In the genomic region with DNA sequence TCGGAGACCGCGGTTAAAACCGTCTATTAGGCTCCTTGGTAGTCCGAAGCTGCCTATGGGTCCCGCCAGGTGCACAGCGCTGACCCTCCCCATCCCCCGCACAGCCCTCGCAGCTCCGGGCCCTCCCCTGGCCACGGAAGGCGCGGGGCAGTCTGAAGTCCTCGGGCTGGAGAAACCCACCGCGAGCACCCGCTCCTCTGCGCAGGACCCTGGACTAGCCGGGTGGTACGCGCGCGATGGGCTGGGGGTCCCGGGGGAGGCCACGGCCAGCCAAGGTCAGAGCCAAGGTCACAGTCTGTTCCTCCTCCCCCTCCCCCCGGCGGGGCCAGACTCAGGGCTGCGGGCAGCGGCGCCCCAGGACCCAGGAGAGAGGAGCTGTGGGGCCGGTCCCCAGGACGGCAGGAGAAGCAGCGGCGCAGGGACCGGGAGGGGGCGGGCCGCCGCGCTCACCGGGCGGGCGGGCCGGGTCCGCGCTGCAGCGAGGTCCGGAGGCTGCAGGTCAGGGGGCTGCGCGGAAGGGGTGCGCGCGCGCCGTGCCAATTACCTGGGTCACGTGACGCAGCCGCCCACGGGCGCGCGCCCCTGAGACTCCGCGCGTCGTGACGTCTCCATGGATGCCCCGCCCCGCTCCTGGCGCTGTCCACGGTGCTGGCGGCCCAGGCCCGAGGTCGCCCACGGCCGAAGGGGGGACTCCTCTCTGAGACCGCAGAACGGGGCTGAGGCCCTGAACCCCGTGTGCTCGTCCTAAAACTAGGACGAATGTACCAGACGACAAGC, we compare ENCODE assay signal across 1 cellular context.
TF ChIP-seq lines count a peak whose summit lies in the region.

Gene OGDHL, minus strand, starts transcription at position 535 of the 777 bp plus-strand sequence. CDS start 3,731 bp downstream, outside the sequence.

TF ChIP-seq in HepG2, 621 proteins besides CTCF, POLR2A, EP300 and RAD21 (continued from another document and continues in another):
- TF ChIP-seq PRDM4 (CRISPR knock-in tag; IDR thresholded peaks at IDR 0.05; ENCODE audit: borderline replicate concordance) (0 out of 2 replicates have a peak, but pooled peaks have one; percentile 52), SMYD3 (CRISPR knock-in tag; IDR thresholded peaks at IDR 0.05) (peak; percentile 69; the same call in 1 of the 2 replicates), ZSCAN20 (CRISPR knock-in tag; IDR thresholded peaks at IDR 0.05; ENCODE audit: borderline replicate concordance) (peak; percentile 94), IRF9 (CRISPR knock-in tag; IDR thresholded peaks at IDR 0.05; ENCODE audit: borderline replicate concordance) (peak; percentile 96), ATF7-NPFF (CRISPR knock-in tag; IDR thresholded peaks at IDR 0.05; ENCODE audit: low read depth) (peak; percentile 96; the same call in 1 of the 2 replicates), ZSCAN25 (CRISPR knock-in tag; IDR thresholded peaks at IDR 0.05) (peak; percentile 83; the same call in 1 of the 2 replicates), STAT6 (CRISPR knock-in tag; IDR thresholded peaks at IDR 0.05; ENCODE audit: borderline replicate concordance) (0 out of 2 replicates have a peak, but pooled peaks have one; percentile 22), MYC (CRISPR knock-in tag; IDR thresholded peaks at IDR 0.05; ENCODE audit: borderline replicate concordance) (peak; percentile 69; the same call in 1 of the 2 replicates), ZNF12 (CRISPR knock-in tag; IDR thresholded peaks at IDR 0.05) (peak; percentile 79), HOXA7 (CRISPR knock-in tag; IDR thresholded peaks at IDR 0.05) (peak; percentile 94; the same call in 1 of the 2 replicates), PBX2 (CRISPR knock-in tag; IDR thresholded peaks at IDR 0.05) (no peak), MTF1 (CRISPR knock-in tag; IDR thresholded peaks at IDR 0.05) (0 out of 2 replicates have a peak, but pooled peaks have one; percentile 58), ZNF660 (CRISPR knock-in tag; IDR thresholded peaks at IDR 0.05; ENCODE audit: borderline replicate concordance, low read depth) (0 out of 2 replicates have a peak, but pooled peaks have one; percentile 64), RBM39 (IDR thresholded peaks at IDR 0.05; ENCODE audit: low read depth, low read length, poor library complexity, severe bottlenecking) (no peak), ZNF101 (CRISPR knock-in tag; IDR thresholded peaks at IDR 0.05; ENCODE audit: borderline replicate concordance, low read depth) (no peak), ZBTB20 (CRISPR knock-in tag; IDR thresholded peaks at IDR 0.05; ENCODE audit: borderline replicate concordance, low read depth) (peak; percentile 88; the same call in 1 of the 2 replicates), CERS6 (CRISPR knock-in tag; IDR thresholded peaks at IDR 0.05) (peak; percentile 83; the same call in 1 of the 2 replicates)
- TF ChIP-seq, protein P1, sequence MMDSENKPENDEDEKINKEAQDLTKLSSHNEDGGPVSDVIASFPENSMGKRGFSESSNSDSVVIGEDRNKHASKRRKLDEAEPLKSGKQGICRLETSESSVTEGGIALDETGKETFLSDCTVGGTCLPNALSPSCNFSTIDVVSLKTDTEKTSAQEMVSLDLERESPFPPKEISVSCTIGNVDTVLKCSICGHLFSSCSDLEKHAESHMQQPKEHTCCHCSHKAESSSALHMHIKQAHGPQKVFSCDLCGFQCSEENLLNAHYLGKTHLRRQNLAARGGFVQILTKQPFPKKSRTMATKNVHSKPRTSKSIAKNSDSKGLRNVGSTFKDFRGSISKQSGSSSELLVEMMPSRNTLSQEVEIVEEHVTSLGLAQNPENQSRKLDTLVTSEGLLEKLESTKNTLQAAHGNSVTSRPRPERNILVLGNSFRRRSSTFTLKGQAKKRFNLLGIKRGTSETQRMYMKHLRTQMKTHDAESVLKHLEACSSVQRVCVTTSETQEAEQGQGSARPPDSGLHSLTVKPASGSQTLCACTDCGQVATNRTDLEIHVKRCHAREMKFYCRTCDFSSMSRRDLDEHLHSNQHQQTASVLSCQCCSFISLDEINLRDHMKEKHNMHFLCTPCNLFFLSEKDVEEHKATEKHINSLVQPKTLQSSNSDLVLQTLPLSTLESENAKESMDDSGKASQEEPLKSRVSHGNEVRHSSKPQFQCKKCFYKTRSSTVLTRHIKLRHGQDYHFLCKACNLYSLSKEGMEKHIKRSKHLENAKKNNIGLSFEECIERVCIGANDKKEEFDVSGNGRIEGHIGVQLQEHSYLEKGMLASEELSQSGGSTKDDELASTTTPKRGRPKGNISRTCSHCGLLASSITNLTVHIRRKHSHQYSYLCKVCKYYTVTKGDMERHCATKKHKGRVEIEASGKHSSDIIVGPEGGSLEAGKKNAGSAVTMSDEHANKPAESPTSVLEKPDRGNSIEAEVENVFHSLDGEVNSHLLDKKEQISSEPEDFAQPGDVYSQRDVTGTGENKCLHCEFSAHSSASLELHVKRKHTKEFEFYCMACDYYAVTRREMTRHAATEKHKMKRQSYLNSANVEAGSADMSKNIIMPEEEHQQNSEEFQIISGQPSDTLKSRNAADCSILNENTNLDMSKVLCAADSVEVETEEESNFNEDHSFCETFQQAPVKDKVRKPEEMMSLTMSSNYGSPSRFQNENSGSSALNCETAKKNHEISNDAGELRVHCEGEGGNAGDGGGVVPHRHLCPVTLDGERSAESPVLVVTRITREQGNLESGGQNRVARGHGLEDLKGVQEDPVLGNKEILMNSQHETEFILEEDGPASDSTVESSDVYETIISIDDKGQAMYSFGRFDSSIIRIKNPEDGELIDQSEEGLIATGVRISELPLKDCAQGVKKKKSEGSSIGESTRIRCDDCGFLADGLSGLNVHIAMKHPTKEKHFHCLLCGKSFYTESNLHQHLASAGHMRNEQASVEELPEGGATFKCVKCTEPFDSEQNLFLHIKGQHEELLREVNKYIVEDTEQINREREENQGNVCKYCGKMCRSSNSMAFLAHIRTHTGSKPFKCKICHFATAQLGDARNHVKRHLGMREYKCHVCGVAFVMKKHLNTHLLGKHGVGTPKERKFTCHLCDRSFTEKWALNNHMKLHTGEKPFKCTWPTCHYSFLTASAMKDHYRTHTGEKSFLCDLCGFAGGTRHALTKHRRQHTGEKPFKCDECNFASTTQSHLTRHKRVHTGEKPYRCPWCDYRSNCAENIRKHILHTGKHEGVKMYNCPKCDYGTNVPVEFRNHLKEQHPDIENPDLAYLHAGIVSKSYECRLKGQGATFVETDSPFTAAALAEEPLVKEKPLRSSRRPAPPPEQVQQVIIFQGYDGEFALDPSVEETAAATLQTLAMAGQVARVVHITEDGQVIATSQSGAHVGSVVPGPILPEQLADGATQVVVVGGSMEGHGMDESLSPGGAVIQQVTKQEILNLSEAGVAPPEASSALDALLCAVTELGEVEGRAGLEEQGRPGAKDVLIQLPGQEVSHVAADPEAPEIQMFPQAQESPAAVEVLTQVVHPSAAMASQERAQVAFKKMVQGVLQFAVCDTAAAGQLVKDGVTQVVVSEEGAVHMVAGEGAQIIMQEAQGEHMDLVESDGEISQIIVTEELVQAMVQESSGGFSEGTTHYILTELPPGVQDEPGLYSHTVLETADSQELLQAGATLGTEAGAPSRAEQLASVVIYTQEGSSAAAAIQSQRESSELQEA (CRISPR knock-in tag; IDR thresholded peaks at IDR 0.05; ENCODE audit: not compliant biosample characterization): peak; percentile 64
- TF ChIP-seq, protein P2, sequence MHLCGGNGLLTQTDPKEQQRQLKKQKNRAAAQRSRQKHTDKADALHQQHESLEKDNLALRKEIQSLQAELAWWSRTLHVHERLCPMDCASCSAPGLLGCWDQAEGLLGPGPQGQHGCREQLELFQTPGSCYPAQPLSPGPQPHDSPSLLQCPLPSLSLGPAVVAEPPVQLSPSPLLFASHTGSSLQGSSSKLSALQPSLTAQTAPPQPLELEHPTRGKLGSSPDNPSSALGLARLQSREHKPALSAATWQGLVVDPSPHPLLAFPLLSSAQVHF (CRISPR knock-in tag; IDR thresholded peaks at IDR 0.05): peak; percentile 97
- TF ChIP-seq, protein P3, sequence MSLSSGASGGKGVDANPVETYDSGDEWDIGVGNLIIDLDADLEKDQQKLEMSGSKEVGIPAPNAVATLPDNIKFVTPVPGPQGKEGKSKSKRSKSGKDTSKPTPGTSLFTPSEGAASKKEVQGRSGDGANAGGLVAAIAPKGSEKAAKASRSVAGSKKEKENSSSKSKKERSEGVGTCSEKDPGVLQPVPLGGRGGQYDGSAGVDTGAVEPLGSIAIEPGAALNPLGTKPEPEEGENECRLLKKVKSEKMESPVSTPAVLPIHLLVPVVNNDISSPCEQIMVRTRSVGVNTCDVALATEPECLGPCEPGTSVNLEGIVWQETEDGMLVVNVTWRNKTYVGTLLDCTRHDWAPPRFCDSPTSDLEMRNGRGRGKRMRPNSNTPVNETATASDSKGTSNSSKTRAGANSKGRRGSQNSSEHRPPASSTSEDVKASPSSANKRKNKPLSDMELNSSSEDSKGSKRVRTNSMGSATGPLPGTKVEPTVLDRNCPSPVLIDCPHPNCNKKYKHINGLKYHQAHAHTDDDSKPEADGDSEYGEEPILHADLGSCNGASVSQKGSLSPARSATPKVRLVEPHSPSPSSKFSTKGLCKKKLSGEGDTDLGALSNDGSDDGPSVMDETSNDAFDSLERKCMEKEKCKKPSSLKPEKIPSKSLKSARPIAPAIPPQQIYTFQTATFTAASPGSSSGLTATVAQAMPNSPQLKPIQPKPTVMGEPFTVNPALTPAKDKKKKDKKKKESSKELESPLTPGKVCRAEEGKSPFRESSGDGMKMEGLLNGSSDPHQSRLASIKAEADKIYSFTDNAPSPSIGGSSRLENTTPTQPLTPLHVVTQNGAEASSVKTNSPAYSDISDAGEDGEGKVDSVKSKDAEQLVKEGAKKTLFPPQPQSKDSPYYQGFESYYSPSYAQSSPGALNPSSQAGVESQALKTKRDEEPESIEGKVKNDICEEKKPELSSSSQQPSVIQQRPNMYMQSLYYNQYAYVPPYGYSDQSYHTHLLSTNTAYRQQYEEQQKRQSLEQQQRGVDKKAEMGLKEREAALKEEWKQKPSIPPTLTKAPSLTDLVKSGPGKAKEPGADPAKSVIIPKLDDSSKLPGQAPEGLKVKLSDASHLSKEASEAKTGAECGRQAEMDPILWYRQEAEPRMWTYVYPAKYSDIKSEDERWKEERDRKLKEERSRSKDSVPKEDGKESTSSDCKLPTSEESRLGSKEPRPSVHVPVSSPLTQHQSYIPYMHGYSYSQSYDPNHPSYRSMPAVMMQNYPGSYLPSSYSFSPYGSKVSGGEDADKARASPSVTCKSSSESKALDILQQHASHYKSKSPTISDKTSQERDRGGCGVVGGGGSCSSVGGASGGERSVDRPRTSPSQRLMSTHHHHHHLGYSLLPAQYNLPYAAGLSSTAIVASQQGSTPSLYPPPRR (CRISPR knock-in tag; IDR thresholded peaks at IDR 0.05; ENCODE audit: borderline replicate concordance): no peak
